Comparison of ENCODE assay signal across 1 cellular context in the genomic region with DNA sequence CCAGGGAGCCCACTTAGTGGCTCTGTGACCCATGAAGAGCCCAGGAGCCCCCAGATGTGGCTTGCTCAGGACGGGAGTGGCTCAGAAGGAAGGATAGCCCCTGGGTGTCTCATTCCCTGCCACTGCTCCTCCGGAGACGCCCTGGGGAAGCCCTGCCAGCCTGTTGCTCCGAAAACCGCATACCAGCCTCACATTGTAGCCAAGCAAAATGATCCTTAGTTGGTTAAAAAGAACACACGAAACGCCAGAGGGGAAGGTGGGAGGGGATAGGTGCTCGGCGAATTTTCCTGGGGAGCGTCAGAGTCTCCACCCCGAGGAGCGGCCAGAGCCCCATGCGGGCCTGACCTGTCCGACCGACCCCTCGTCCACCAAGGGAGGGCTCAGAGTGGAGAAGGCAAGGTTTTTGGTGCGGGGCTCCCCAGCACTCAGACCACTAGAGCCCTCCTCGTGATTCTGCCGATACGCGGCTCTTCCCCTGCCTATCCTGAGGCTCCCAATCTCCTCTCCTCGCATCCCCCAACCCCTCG.
TF ChIP-seq lines count a peak whose summit lies in the region.

No MANE protein-coding gene starts in this region.

TF ChIP-seq in H1, 55 proteins besides CTCF, POLR2A, EP300 and RAD21:
- TF ChIP-seq CREB1 (IDR thresholded peaks at IDR 0.05) (no peak), SIX5 (IDR thresholded peaks at IDR 0.05; ENCODE audit: low read depth, low read length) (no peak), SIN3A (conservative IDR thresholded peaks at IDR 0.05 in 1 of 2, IDR thresholded peaks at IDR 0.05 in 1 of 2; ENCODE audit: low read depth in 1 of 2, low read length in 2 of 2) (0 out of 4 replicates have a peak, but pooled peaks of 1 of the 2 experiments have one; percentile 13), SP1 (IDR thresholded peaks at IDR 0.05; ENCODE audit: low read depth, low read length) (no peak), ZNF274 (IDR thresholded peaks at IDR 0.05; ENCODE audit: borderline replicate concordance, extremely low read depth, low read length) (no peak), CBX5 (IDR thresholded peaks at IDR 0.05; ENCODE audit: low read depth, low read length) (no peak), TAF7 (optimal IDR thresholded peaks at IDR 0.05; ENCODE audit: borderline replicate concordance, low read depth, low read length) (no peak), CHD2 (IDR thresholded peaks at IDR 0.05; ENCODE audit: low read length) (no peak), JUN (IDR thresholded peaks at IDR 0.05; ENCODE audit: low read depth, low read length) (no peak), TEAD4 (IDR thresholded peaks at IDR 0.05; ENCODE audit: low read depth, low read length) (peak; percentile 59), PHF8 (conservative IDR thresholded peaks at IDR 0.05; ENCODE audit: low read depth, low read length) (peak; percentile 41; the same call in 1 of the 2 replicates), RFX5 (IDR thresholded peaks at IDR 0.05; ENCODE audit: borderline replicate concordance, low read depth, low read length) (no peak), RBBP5 (IDR thresholded peaks at IDR 0.05; ENCODE audit: borderline replicate concordance, low read depth, low read length) (no peak; the same call in 1 of the 2 replicates), NANOG (IDR thresholded peaks at IDR 0.05; ENCODE audit: insufficient read depth, low read depth, low read length, poor library complexity, severe bottlenecking) (no peak), SP4 (IDR thresholded peaks at IDR 0.05; ENCODE audit: low read length) (no peak), ASH2L (IDR thresholded peaks at IDR 0.05; ENCODE audit: low read length) (peak; percentile 52), TAF1 (IDR thresholded peaks at IDR 0.05; ENCODE audit: low read depth, low read length) (no peak), EZH2 (IDR thresholded peaks at IDR 0.05; ENCODE audit: low read depth, low read length, severe bottlenecking) (peak; percentile 12), BRCA1 (IDR thresholded peaks at IDR 0.05; ENCODE audit: low read depth, low read length) (no peak), RXRA (IDR thresholded peaks at IDR 0.05; ENCODE audit: insufficient read depth, low read depth, low read length) (no peak), KDM1A (IDR thresholded peaks at IDR 0.05; ENCODE audit: borderline replicate concordance, low read length) (no peak), SIRT6 (IDR thresholded peaks at IDR 0.05; ENCODE audit: low read length) (no peak), FOSL1 (IDR thresholded peaks at IDR 0.05; ENCODE audit: insufficient read depth, low read depth, low read length) (no peak), POU5F1 (IDR thresholded peaks at IDR 0.05; ENCODE audit: low read depth, low read length) (no peak), POLR2AphosphoS5 (IDR thresholded peaks at IDR 0.05; ENCODE audit: low read depth, low read length) (no peak), BCL11A (IDR thresholded peaks at IDR 0.05; ENCODE audit: low read depth in 2 of 2, low read length in 2 of 2) (no peak)
- TF ChIP-seq, protein P1, sequence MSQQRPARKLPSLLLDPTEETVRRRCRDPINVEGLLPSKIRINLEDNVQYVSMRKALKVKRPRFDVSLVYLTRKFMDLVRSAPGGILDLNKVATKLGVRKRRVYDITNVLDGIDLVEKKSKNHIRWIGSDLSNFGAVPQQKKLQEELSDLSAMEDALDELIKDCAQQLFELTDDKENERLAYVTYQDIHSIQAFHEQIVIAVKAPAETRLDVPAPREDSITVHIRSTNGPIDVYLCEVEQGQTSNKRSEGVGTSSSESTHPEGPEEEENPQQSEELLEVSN (IDR thresholded peaks at IDR 0.05), result no peak
- TF ChIP-seq, protein P2, sequence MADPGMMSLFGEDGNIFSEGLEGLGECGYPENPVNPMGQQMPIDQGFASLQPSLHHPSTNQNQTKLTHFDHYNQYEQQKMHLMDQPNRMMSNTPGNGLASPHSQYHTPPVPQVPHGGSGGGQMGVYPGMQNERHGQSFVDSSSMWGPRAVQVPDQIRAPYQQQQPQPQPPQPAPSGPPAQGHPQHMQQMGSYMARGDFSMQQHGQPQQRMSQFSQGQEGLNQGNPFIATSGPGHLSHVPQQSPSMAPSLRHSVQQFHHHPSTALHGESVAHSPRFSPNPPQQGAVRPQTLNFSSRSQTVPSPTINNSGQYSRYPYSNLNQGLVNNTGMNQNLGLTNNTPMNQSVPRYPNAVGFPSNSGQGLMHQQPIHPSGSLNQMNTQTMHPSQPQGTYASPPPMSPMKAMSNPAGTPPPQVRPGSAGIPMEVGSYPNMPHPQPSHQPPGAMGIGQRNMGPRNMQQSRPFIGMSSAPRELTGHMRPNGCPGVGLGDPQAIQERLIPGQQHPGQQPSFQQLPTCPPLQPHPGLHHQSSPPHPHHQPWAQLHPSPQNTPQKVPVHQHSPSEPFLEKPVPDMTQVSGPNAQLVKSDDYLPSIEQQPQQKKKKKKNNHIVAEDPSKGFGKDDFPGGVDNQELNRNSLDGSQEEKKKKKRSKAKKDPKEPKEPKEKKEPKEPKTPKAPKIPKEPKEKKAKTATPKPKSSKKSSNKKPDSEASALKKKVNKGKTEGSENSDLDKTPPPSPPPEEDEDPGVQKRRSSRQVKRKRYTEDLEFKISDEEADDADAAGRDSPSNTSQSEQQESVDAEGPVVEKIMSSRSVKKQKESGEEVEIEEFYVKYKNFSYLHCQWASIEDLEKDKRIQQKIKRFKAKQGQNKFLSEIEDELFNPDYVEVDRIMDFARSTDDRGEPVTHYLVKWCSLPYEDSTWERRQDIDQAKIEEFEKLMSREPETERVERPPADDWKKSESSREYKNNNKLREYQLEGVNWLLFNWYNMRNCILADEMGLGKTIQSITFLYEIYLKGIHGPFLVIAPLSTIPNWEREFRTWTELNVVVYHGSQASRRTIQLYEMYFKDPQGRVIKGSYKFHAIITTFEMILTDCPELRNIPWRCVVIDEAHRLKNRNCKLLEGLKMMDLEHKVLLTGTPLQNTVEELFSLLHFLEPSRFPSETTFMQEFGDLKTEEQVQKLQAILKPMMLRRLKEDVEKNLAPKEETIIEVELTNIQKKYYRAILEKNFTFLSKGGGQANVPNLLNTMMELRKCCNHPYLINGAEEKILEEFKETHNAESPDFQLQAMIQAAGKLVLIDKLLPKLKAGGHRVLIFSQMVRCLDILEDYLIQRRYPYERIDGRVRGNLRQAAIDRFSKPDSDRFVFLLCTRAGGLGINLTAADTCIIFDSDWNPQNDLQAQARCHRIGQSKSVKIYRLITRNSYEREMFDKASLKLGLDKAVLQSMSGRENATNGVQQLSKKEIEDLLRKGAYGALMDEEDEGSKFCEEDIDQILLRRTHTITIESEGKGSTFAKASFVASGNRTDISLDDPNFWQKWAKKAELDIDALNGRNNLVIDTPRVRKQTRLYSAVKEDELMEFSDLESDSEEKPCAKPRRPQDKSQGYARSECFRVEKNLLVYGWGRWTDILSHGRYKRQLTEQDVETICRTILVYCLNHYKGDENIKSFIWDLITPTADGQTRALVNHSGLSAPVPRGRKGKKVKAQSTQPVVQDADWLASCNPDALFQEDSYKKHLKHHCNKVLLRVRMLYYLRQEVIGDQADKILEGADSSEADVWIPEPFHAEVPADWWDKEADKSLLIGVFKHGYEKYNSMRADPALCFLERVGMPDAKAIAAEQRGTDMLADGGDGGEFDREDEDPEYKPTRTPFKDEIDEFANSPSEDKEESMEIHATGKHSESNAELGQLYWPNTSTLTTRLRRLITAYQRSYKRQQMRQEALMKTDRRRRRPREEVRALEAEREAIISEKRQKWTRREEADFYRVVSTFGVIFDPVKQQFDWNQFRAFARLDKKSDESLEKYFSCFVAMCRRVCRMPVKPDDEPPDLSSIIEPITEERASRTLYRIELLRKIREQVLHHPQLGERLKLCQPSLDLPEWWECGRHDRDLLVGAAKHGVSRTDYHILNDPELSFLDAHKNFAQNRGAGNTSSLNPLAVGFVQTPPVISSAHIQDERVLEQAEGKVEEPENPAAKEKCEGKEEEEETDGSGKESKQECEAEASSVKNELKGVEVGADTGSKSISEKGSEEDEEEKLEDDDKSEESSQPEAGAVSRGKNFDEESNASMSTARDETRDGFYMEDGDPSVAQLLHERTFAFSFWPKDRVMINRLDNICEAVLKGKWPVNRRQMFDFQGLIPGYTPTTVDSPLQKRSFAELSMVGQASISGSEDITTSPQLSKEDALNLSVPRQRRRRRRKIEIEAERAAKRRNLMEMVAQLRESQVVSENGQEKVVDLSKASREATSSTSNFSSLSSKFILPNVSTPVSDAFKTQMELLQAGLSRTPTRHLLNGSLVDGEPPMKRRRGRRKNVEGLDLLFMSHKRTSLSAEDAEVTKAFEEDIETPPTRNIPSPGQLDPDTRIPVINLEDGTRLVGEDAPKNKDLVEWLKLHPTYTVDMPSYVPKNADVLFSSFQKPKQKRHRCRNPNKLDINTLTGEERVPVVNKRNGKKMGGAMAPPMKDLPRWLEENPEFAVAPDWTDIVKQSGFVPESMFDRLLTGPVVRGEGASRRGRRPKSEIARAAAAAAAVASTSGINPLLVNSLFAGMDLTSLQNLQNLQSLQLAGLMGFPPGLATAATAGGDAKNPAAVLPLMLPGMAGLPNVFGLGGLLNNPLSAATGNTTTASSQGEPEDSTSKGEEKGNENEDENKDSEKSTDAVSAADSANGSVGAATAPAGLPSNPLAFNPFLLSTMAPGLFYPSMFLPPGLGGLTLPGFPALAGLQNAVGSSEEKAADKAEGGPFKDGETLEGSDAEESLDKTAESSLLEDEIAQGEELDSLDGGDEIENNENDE (IDR thresholded peaks at IDR 0.05; ENCODE audit: insufficient replicate concordance, low read length), result no peak
- TF ChIP-seq, protein P3, sequence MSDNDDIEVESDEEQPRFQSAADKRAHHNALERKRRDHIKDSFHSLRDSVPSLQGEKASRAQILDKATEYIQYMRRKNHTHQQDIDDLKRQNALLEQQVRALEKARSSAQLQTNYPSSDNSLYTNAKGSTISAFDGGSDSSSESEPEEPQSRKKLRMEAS (IDR thresholded peaks at IDR 0.05), result no peak
- TF ChIP-seq, protein P4, sequence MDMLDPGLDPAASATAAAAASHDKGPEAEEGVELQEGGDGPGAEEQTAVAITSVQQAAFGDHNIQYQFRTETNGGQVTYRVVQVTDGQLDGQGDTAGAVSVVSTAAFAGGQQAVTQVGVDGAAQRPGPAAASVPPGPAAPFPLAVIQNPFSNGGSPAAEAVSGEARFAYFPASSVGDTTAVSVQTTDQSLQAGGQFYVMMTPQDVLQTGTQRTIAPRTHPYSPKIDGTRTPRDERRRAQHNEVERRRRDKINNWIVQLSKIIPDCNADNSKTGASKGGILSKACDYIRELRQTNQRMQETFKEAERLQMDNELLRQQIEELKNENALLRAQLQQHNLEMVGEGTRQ (IDR thresholded peaks at IDR 0.05; ENCODE audit: low read length), result no peak
